In the genomic region with DNA sequence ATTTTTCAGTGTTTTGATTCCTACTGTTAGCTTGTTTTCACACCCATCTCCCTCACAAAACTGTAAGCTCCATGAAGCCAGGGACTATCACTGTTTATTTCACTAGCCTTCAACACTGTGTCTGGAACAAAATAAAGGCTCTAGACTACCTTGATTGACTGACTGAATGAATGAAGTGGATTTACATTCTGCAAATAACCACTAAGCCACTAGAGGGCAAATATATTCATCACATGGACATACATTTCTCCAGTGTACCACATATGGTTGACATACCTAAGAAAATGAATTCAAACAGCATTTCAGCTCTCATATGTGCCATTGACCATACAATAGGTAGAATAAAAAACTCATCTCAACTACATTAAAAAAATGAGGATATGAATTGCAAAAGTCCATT, we compare ENCODE assay signal across 10 cellular contexts.
A peak's percentile ranks its signal among the peaks of the same experiment; 100 is the strongest.
DNase-seq lines count a peak whose midpoint lies in the region; ATAC-seq, FAIRE-seq and TF ChIP-seq lines count a peak whose summit lies in the region.
"Had no signal": no experiment of that assay in that cellular context is flagged by ENCODE, and none has a peak within 500 bp of the region (broad histone marks: within the 10 kb centered on the region; RNA-seq: fewer than 3 reads in every experiment).

No MANE protein-coding gene starts in this region.

- H3K36me3 Mint-ChIP-seq in Calu3 (ENCODE audit: insufficient read depth, unreplicated experiment): no peaks in the 10 kb centered on the region

- no peaks in the 10 kb centered on the region for H3K4me1 Mint-ChIP-seq in Calu3 (ENCODE audit: low read depth, unreplicated experiment)

- no peaks in the 10 kb centered on the region for H3K27me3 Mint-ChIP-seq in Calu3 (ENCODE audit: unreplicated experiment)

- H3K27me3 ChIP-seq in AG04450 (ENCODE audit: control insufficient read depth, insufficient read depth, low read length): no peaks in the 10 kb centered on the region
- H3K27me3 ChIP-seq: vagina had no signal

- H3K9me3 Mint-ChIP-seq in Calu3 (ENCODE audit: low read depth, unreplicated experiment): no peaks in the 10 kb centered on the region

- TF ChIP-seq CTCF in AG04450 (IDR thresholded peaks at IDR 0.05; ENCODE audit: low read depth, low read length) (peak; percentile 41), Calu3 (IDR thresholded peaks at IDR 0.05; ENCODE audit: unreplicated experiment) (no peak)

- DNase-seq in AG04450 (ENCODE audit: low read depth, low spot score): no peak
- peak; percentile 22 for DNase-seq in GM19239 (ENCODE audit: insufficient read length, low spot score)
- DNase-seq in NCI-H748 treated with DMSO at 0.1 percent for 48 hours (lab: John Stamatoyannopoulos, UW): peak; percentile 0
- no peak for DNase-seq in Calu3

- POLR2A ChIA-PET in AG04450 (lab: Yijun Ruan, JAX): no interaction called here

- intact Hi-C loops in Calu3 (cut with micrococcal nuclease; ENCODE audit: unreplicated experiment): loop anchor here (5.0 to 10.0 kb wide), 2 partner anchors 244 to 381 kb away; no protein-coding TSS in a partner anchor

- ATAC-seq in esophagus mucosa (peak; percentile 50), HG02884 (IDR thresholded peaks at IDR 0.05; ENCODE audit: unreplicated experiment) (no peak), HG02623 (IDR thresholded peaks at IDR 0.05; ENCODE audit: unreplicated experiment) (no peak), GM19467 (IDR thresholded peaks at IDR 0.05; ENCODE audit: unreplicated experiment) (no peak)

- no peak overlapping the region for H3K27ac Mint-ChIP-seq in Calu3 (ENCODE audit: unreplicated experiment)

- no peak overlapping the region for H3K4me3 ChIP-seq in AG04450 (ENCODE audit: low read depth, low read length)
- H3K4me3 ChIP-seq: vagina had no signal

- CTCF ChIA-PET in AG04450 (lab: Charles Lee): interaction anchor here (0.5 to 1.8 kb wide), 4 partner anchors 184 to 380 kb away, joined by 3 to 10 read pairs (median 5); no protein-coding TSS in a partner anchor
- CTCF ChIA-PET in Calu3 (lab: Charles Lee): no interaction called here

- H3K4me3 Mint-ChIP-seq in Calu3 (ENCODE audit: low read depth, unreplicated experiment): no peak overlapping the region

- no peaks in the 10 kb centered on the region; the same call in none of the 2 replicates for H3K9me3 ChIP-seq in AG04450 (ENCODE audit: control insufficient read depth, insufficient read depth, low read length)
- H3K9me3 ChIP-seq: vagina had no signal

- FAIRE-seq in GM19239 (lab: Jason Lieb, UNC): peak; percentile 4

- BruUV-seq in Calu3 (replicated peaks; lab: Mats Ljungman, UMichigan): no TSS peak

- H3K27ac ChIP-seq in AG04450 (ENCODE audit: low read depth, low read length): no peak overlapping the region
- H3K27ac ChIP-seq: parathyroid adenoma, vagina had no signal

Comparison
In these comparisons a context has a peak if more than half of its experiments do, and no peak if none do; other contexts are left out.
1. DNase-seq: peak in GM19239 (single experiment) and NCI-H748 treated with DMSO at 0.1 percent for 48 hours (single experiment); none in AG04450 (single experiment) and Calu3 (single experiment).